In genomic region chr19:53365134-53365898, GRCh38 we compare ENCODE assay signal across 1 cellular context.
A peak's percentile ranks its signal among the peaks of the same experiment; 100 is the strongest.
TF ChIP-seq lines count a peak whose summit lies in the region.

TSS of gene ZNF525 (plus strand) at chr19:53365705. CDS start at chr19:53372282, 6,577 bp downstream.

TF ChIP-seq in HEK293, 187 proteins besides CTCF, POLR2A, EP300 and RAD21 (continued from another document):
- TF ChIP-seq ZNF518A (tag by site-specific recombination; conservative IDR thresholded peaks at IDR 0.05; ENCODE audit: low read depth) = peak; percentile 68
- peak; percentile 67 for TF ChIP-seq SP2 (tag by site-specific recombination; IDR thresholded peaks at IDR 0.05)
- TF ChIP-seq ZBTB26 (tag by site-specific recombination; optimal IDR thresholded peaks at IDR 0.05) = peak; percentile 36
- no peak for TF ChIP-seq KLF1 (tag by site-specific recombination; IDR thresholded peaks at IDR 0.05)
- no peak for TF ChIP-seq ZNF837 (tag by site-specific recombination; IDR thresholded peaks at IDR 0.05)
- TF ChIP-seq ZBTB20 (tag by site-specific recombination; IDR thresholded peaks at IDR 0.05) = peak; percentile 28; the same call in 1 of the 2 replicates
- no peak for TF ChIP-seq ZNF623 (tag by site-specific recombination; IDR thresholded peaks at IDR 0.05)
- no peak for TF ChIP-seq ZBTB17 (tag by site-specific recombination; IDR thresholded peaks at IDR 0.05)
- TF ChIP-seq ZNF639 (tag by site-specific recombination; IDR thresholded peaks at IDR 0.05) = no peak
- peak; percentile 71 for TF ChIP-seq ZBTB48 (tag by site-specific recombination; IDR thresholded peaks at IDR 0.05)
